ENCODE assay signal across 1 cellular context in the genomic region with DNA sequence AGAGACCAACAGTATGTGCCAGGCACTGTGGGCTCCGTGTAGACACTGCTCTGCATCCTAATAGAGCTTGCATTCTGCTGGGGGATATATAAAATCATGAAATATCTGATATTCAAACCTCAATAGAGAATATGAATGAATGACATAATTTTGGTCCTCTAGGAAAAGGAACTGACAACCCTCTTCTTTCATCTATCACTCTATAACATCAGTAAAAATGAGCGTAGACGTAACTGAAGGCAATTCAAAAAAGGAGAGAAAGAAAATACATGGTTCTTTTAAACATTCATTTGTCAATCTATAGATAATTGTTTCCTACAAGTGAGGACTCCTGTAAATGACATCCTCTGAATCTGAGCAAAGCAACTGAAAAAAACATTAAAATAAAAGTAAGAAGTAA.
"Had no signal": no experiment of that assay in that cellular context is flagged by ENCODE, and none has a peak within 500 bp of the region (broad histone marks: within the 10 kb centered on the region; RNA-seq: fewer than 3 reads in every experiment).

No MANE protein-coding gene starts in this region.

- ATAC-seq: GM12878 had no signal

- H3K4me3 ChIP-seq: GM12878 had no signal
